In the genomic region with DNA sequence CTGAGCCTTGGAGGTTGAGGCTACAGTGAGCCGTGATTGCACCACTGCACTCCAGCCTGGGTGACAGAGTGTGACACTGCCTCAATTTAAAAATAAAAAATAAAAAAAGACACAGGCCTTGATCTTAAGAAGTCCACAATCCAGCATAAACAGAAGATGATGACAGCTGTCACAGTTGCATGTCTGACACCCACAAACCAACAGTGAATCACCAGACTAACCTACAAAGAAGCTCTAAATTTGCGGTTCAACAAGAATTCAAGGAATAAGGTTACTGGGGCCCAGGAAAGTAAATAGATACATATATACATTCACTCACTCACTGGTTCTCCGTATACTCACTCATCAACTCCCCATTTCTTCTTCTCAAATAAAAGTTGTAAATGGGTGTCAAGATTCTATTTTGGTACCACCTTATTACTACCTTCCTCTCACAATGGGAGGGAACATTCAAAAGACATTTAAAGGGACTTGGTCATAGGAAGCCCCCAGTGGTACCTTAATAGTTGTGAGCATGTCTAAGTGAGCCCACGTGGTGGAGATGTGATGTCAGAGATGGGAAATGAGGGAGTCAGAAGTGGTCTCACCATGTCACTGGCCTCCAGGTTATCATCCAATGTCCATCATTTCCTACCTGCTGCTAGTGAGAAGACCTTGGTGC, we compare ENCODE assay signal across 12 cellular contexts.
DNase-seq lines count a peak whose midpoint lies in the region; ATAC-seq, FAIRE-seq and TF ChIP-seq lines count a peak whose summit lies in the region.
"Had no signal": no experiment of that assay in that cellular context is flagged by ENCODE, and none has a peak within 500 bp of the region (broad histone marks: within the 10 kb centered on the region; RNA-seq: fewer than 3 reads in every experiment).

No MANE protein-coding gene starts in this region.

- CTCF ChIA-PET in MCF 10A (lab: Yijun Ruan, JAX) = interaction anchor here (1.2 to 6.9 kb wide), 5 partner anchors 9 to 667 kb away, joined by 4 to 53 read pairs (median 5); no protein-coding TSS in a partner anchor

- peaks cover 15% of the 10 kb centered on the region for H3K36me3 Mint-ChIP-seq in activated naive CD8-positive, alpha-beta T cell treated with anti-CD3 and anti-CD28 coated beads, Interleukin-2, amount 10 ng/mL, durations not matched to agents 7 days and 5 days
- H3K36me3 Mint-ChIP-seq in MCF 10A (ENCODE audit: insufficient read depth, unreplicated experiment) = peaks cover 5% of the 10 kb centered on the region

- DNase-seq in activated gamma-delta T cell treated with Interleukin-2 at 50 U/mL for 16 hours (peak; percentile 24), activated gamma-delta T cell (lab: John Stamatoyannopoulos, UW) (no peak), pancreas (no peak), cerebellum (ENCODE audit: low spot score) (no peak), MCF 10A (ENCODE audit: unreplicated experiment) (no peak), OCI-M1 (lab: John Stamatoyannopoulos, UW) (no peak)
- DNase-seq in activated naive CD8-positive, alpha-beta T cell treated with anti-CD3 and anti-CD28 coated beads, Interleukin-2, amount 10 ng/mL, durations not matched to agents 7 days and 5 days = no peak

- 86 to 87% methylated on average over 4 of the region's 4 CpGs for WGBS in pancreas, 2 donors

- H3K27ac Mint-ChIP-seq in activated naive CD8-positive, alpha-beta T cell treated with anti-CD3 and anti-CD28 coated beads, Interleukin-2, amount 10 ng/mL, durations not matched to agents 7 days and 5 days = peak overlapping the region; percentile 65
- no peak overlapping the region for H3K27ac Mint-ChIP-seq in MCF 10A (ENCODE audit: low read depth, unreplicated experiment)

- H3K9me3 ChIP-seq in pancreas = no peaks in the 10 kb centered on the region

- H3K27me3 Mint-ChIP-seq in activated naive CD8-positive, alpha-beta T cell treated with anti-CD3 and anti-CD28 coated beads, Interleukin-2, amount 10 ng/mL, durations not matched to agents 7 days and 5 days = peaks cover 2% of the 10 kb centered on the region
- no peaks in the 10 kb centered on the region for H3K27me3 Mint-ChIP-seq in MCF 10A (ENCODE audit: insufficient read depth, unreplicated experiment)

- no peak overlapping the region for H3K4me3 ChIP-seq in pancreas
- H3K4me3 ChIP-seq: skin epidermis had no signal

- H3K4me3 Mint-ChIP-seq in activated naive CD8-positive, alpha-beta T cell treated with anti-CD3 and anti-CD28 coated beads, Interleukin-2, amount 10 ng/mL, durations not matched to agents 7 days and 5 days = peak overlapping the region; percentile 49
- no peak overlapping the region for H3K4me3 Mint-ChIP-seq in MCF 10A (ENCODE audit: unreplicated experiment)

- POLR2A ChIA-PET in activated naive CD8-positive, alpha-beta T cell treated with anti-CD3 and anti-CD28 coated beads, Interleukin-2, amount 10 ng/mL, durations not matched to agents 7 days and 5 days (lab: Charles Lee) = interaction anchor here (0.6 to 1.5 kb wide), 2 partner anchors 414 to 672 kb away, joined by 4 to 5 read pairs; a partner anchor contains a TSS
- POLR2A ChIA-PET in MCF 10A (lab: Yijun Ruan, JAX) = interaction anchor here (0.5 to 1.2 kb wide), 2 partner anchors 14 to 206 kb away, joined by 3 to 4 read pairs; no protein-coding TSS in a partner anchor

- peaks cover 43% of the 10 kb centered on the region for H3K4me1 Mint-ChIP-seq in activated naive CD8-positive, alpha-beta T cell treated with anti-CD3 and anti-CD28 coated beads, Interleukin-2, amount 10 ng/mL, durations not matched to agents 7 days and 5 days
- peaks cover 31% of the 10 kb centered on the region for H3K4me1 Mint-ChIP-seq in MCF 10A (ENCODE audit: insufficient read depth, unreplicated experiment)

- no TSS peak for BruUV-seq in MCF 10A (replicated peaks; lab: Mats Ljungman, UMichigan)

- no peak overlapping the region for H3K27ac ChIP-seq in pancreas

- FAIRE-seq in pancreas (lab: Jason Lieb, UNC) = no peak
- FAIRE-seq: endometrium, HepG2 had no signal

- H3K9me3 Mint-ChIP-seq in activated naive CD8-positive, alpha-beta T cell treated with anti-CD3 and anti-CD28 coated beads, Interleukin-2, amount 10 ng/mL, durations not matched to agents 7 days and 5 days = no peaks in the 10 kb centered on the region
- H3K9me3 Mint-ChIP-seq in MCF 10A (ENCODE audit: unreplicated experiment) = no peaks in the 10 kb centered on the region

- no peaks in the 10 kb centered on the region for H3K36me3 ChIP-seq in pancreas

- no peaks in the 10 kb centered on the region for H3K4me1 ChIP-seq in pancreas

- intact Hi-C loops in pancreas (cut with DNase I) (no loop called here), MCF 10A (cut with micrococcal nuclease) (no loop called here)

- no peak for TF ChIP-seq CTCF in pancreas (IDR thresholded peaks at IDR 0.05)
- no peak for TF ChIP-seq CTCF in MCF 10A (IDR thresholded peaks at IDR 0.05; ENCODE audit: unreplicated experiment)

- peak; percentile 4 for ATAC-seq in HG03280 (IDR thresholded peaks at IDR 0.05; ENCODE audit: unreplicated experiment)
- peak; percentile 56 for ATAC-seq in activated naive CD8-positive, alpha-beta T cell treated with anti-CD3 and anti-CD28 coated beads, Interleukin-2, amount 10 ng/mL, durations not matched to agents 7 days and 5 days (ENCODE audit: low read depth)
- no peak for ATAC-seq in pancreas
- ATAC-seq: HepG2, Panc1 had no signal

- no peaks in the 10 kb centered on the region for H3K27me3 ChIP-seq in pancreas

Comparison
In these comparisons a context has a peak if more than half of its experiments do, and no peak if none do; other contexts are left out.
1. ATAC-seq: peak in HG03280 (single experiment) and activated naive CD8-positive, alpha-beta T cell treated with anti-CD3 and anti-CD28 coated beads, Interleukin-2, amount 10 ng/mL, durations not matched to agents 7 days and 5 days (single experiment); none in pancreas (0 of 4).